10 cellular contexts compared by ENCODE assay signal in the genomic region with DNA sequence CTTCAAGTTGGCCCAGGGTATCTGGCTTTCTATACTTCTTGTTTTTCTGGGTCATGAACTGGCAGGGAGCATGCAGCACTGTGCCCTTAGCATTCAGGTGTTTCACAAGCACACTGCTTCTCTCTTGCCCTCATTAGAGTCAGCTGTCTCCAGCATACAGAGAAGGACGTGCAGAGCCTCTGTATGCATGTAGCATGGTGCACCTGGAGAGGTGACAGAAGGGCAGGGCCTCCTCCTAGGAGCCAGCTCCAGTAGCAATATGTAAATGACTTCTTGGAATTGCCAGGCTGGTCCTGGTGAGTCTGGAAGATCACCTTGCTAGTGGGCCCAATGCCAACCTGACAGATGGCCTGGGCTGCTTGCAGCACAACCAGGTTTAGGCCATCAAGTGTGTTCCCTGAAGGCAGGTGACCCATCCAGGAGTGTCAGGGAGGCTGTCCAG. TPM values are rescaled to one million over a fixed set of nuclear protein-coding genes. Genes with fewer than 3 reads are reported as not detected.
DNase-seq lines count a peak whose midpoint lies in the region; ATAC-seq and TF ChIP-seq lines count a peak whose summit lies in the region.
"Had no signal": no experiment of that assay in that cellular context is flagged by ENCODE, and none has a peak within 500 bp of the region (broad histone marks: within the 10 kb centered on the region; RNA-seq: fewer than 3 reads in every experiment).

No MANE protein-coding gene starts in this region.

- ATAC-seq in Right ventricle myocardium inferior (peak; percentile 6), foreskin keratinocyte (peak; percentile 1), upper lobe of right lung (peak; percentile 86), GM19455 (IDR thresholded peaks at IDR 0.05; ENCODE audit: unreplicated experiment) (no peak), HG02763 (IDR thresholded peaks at IDR 0.05; ENCODE audit: unreplicated experiment) (no peak)

- H3K27me3 ChIP-seq in foreskin keratinocyte (no peaks in the 10 kb centered on the region), upper lobe of right lung (no peaks in the 10 kb centered on the region)

- intact Hi-C loops in Right ventricle myocardium inferior (cut with DNase I) (no loop called here), cardiac septum (cut with DNase I) (no loop called here), upper lobe of right lung (cut with DNase I) (no loop called here)

- H3K36me3 ChIP-seq in upper lobe of right lung = no peaks in the 10 kb centered on the region

- H3K9me3 ChIP-seq in upper lobe of right lung = no peaks in the 10 kb centered on the region

- DNase-seq in Right ventricle myocardium inferior (ENCODE audit: missing footprints) (no peak), cardiac septum (ENCODE audit: low spot score) (no peak), NCI-H524 treated with DMSO at 0.1 percent for 48 hours (lab: John Stamatoyannopoulos, UW) (peak; percentile 64), foreskin keratinocyte (no peak), upper lobe of right lung (peak; percentile 70), dedifferentiated amniotic fluid mesenchymal stem cell (ENCODE audit: extremely low spot score) (no peak)
- DNase-seq: glutamatergic neuron, NCI-H1048 had no signal

- TF ChIP-seq CTCF in foreskin keratinocyte (conservative IDR thresholded peaks at IDR 0.05) = no peak
- TF ChIP-seq CTCF in upper lobe of right lung (IDR thresholded peaks at IDR 0.05) = no peak

- peaks cover 21% of the 10 kb centered on the region for H3K4me1 ChIP-seq in foreskin keratinocyte
- H3K4me1 ChIP-seq in upper lobe of right lung = peaks cover 17% of the 10 kb centered on the region

- no peak overlapping the region for H3K4me3 ChIP-seq in upper lobe of right lung

- H3K27ac ChIP-seq in foreskin keratinocyte (peak overlapping the region; percentile 95), upper lobe of right lung (peak overlapping the region; percentile 79)

RNA-seq across cellular contexts. Expression of a gene that starts 44.8 kb away (rescaled TPM):
- total RNA-seq in Right ventricle myocardium inferior = 57.2 TPM
- total RNA-seq in cardiac septum = 60.1 TPM
- total RNA-seq in foreskin keratinocyte = 82.3 and 88.6 TPM in 2 replicates
- polyA plus RNA-seq in foreskin keratinocyte = 36.2 and 47.5 TPM in 2 replicates
- 142 TPM for total RNA-seq in upper lobe of right lung

Comparison
In these comparisons a context has a peak if more than half of its experiments do, and no peak if none do; other contexts are left out.
1. ATAC-seq: peak in Right ventricle myocardium inferior (single experiment), foreskin keratinocyte (single experiment) and upper lobe of right lung (single experiment); none in GM19455 (single experiment) and HG02763 (single experiment).
2. DNase-seq: peak in NCI-H524 treated with DMSO at 0.1 percent for 48 hours (single experiment) and upper lobe of right lung (single experiment); none in Right ventricle myocardium inferior (single experiment), cardiac septum (single experiment), foreskin keratinocyte (0 of 2) and dedifferentiated amniotic fluid mesenchymal stem cell (single experiment).